Comparison of ENCODE assay signal across 10 cellular contexts in genomic region chr2:217856159-217856558, GRCh38.
"Had no signal": no experiment of that assay in that cellular context is flagged by ENCODE, and none has a peak within 500 bp of the region (broad histone marks: within the 10 kb centered on the region; RNA-seq: fewer than 3 reads in every experiment).

No MANE protein-coding gene starts in this region.

- H3K9me3 ChIP-seq: SJSA1 had no signal

- H3K4me3 ChIP-seq: SJSA1 had no signal

- H3K36me3 ChIP-seq: SJSA1 had no signal

- H3K27me3 ChIP-seq: dorsolateral prefrontal cortex, SJSA1 had no signal

- H3K27ac ChIP-seq: SJSA1 had no signal

- DNase-seq: activated CD4-positive, alpha-beta T cell treated with anti-CD3 and anti-CD28 coated beads for 1 hour; activated CD4-positive, alpha-beta T cell treated with anti-CD3 and anti-CD28 coated beads, Interleukin-2, amount 50 U/mL, for 48 hours; activated CD8-positive, alpha-beta memory T cell treated with anti-CD3 and anti-CD28 coated beads, Interleukin-2, amount 10 ng/mL, durations not matched to agents 7 days and 5 days; activated gamma-delta T cell; activated T-cell treated with anti-CD3 and anti-CD28 coated beads, Interleukin-2, amount 50 U/mL, for 48 hours; dorsolateral prefrontal cortex; midbrain; natural killer cell; T-helper 9 cell had no signal
